8 cellular contexts compared by ENCODE assay signal in genomic region chr15:56413114-56413733, GRCh38. TPM values are rescaled to one million over a fixed set of nuclear protein-coding genes. Genes with fewer than 3 reads are reported as not detected.
DNase-seq lines count a peak whose midpoint lies in the region; FAIRE-seq and TF ChIP-seq lines count a peak whose summit lies in the region.
"Not testable (repeated sequence)": the region's sequence is repeated elsewhere in the genome, so short reads cannot be mapped to it uniquely, and the experiment has no call there.
"Had no signal": no experiment of that assay in that cellular context is flagged by ENCODE, and none has a peak within 500 bp of the region (broad histone marks: within the 10 kb centered on the region; RNA-seq: fewer than 3 reads in every experiment).

No MANE protein-coding gene starts in this region.

- not testable (repeated sequence) for H3K14ac ChIP-seq in H1 (ENCODE audit: insufficient read length)

- H4K5ac ChIP-seq in H1 (ENCODE audit: insufficient read length, low read depth, low read length) = not testable (repeated sequence)

- not testable (repeated sequence) for H3K9me2 ChIP-seq in Karpas-422 (replicated peaks; ENCODE audit: insufficient read depth, low read length)

- H3K9me1 ChIP-seq in keratinocyte (ENCODE audit: control insufficient read depth, extremely low read depth, insufficient read depth, low read length) = not testable (repeated sequence)

- not testable (repeated sequence) for H2BK20ac ChIP-seq in H1 (ENCODE audit: low read length)

- H3K23me2 ChIP-seq in H1 (ENCODE audit: low read depth, low read length) = not testable (repeated sequence)

- not testable (repeated sequence) for H3K4me3 ChIP-seq in Karpas-422 (ENCODE audit: low read length); H1 (ENCODE audit: extremely low read depth in 1 of 4, insufficient read depth in 2 of 4, low read depth in 3 of 4, low read length in 4 of 4); keratinocyte (ENCODE audit: control insufficient read depth in 2 of 3, extremely low read depth in 1 of 3, insufficient read depth in 2 of 3, low read depth in 1 of 3, low read length in 3 of 3); small intestine (ENCODE audit: low read depth in 1 of 2, low read length in 2 of 2)

- not testable (repeated sequence) for H4K91ac ChIP-seq in H1 (replicated peaks; ENCODE audit: insufficient read length, low read length)

- dilution Hi-C loops in keratinocyte (cut with MboI; ENCODE audit: extremely low pct_ligation_motif_present, low sequenced_read_pairs) = not testable (repeated sequence)

- not testable (repeated sequence) for H3K23ac ChIP-seq in H1 (ENCODE audit: insufficient read length)

- H3K27me3 ChIP-seq in Karpas-422 (ENCODE audit: low read length); H1 (replicated peaks in 1 of 4; ENCODE audit: control insufficient read depth in 3 of 4, extremely low read depth in 1 of 4, insufficient read depth in 3 of 4, low read length in 3 of 4); keratinocyte (ENCODE audit: control insufficient read depth, extremely low read depth, insufficient read depth, low read length); small intestine (ENCODE audit: control insufficient read depth in 2 of 2, insufficient read depth in 2 of 2, low read length in 2 of 2): not testable (repeated sequence)

- not testable (repeated sequence) for H3K9me3 ChIP-seq in Karpas-422 (ENCODE audit: low read length); H1 (ENCODE audit: insufficient read depth in 2 of 2, low read depth in 1 of 2, low read length in 1 of 2); keratinocyte (ENCODE audit: control insufficient read depth, low read depth, low read length); small intestine (ENCODE audit: control insufficient read depth, low read depth)

- not testable (repeated sequence) for TF ChIP-seq EP300 in H1 (IDR thresholded peaks at IDR 0.05; ENCODE audit: borderline replicate concordance in 1 of 2, low read depth in 2 of 2, low read length in 2 of 2)

- TF ChIP-seq CTCF in H1 (IDR thresholded peaks at IDR 0.05; ENCODE audit: control extremely low read depth in 1 of 3, insufficient read depth in 1 of 3, low read depth in 1 of 3, low read length in 3 of 3); keratinocyte (optimal IDR thresholded peaks at IDR 0.05 in 1 of 3, IDR thresholded peaks at IDR 0.05 in 1 of 3, conservative IDR thresholded peaks at IDR 0.05 in 1 of 3; ENCODE audit: extremely low read depth in 1 of 3, insufficient read depth in 2 of 3, low read length in 3 of 3): not testable (repeated sequence)

- H4K20me1 ChIP-seq in Karpas-422 (ENCODE audit: insufficient read depth, low read depth, low read length); H1 (replicated peaks in 1 of 2; ENCODE audit: control insufficient read depth in 1 of 2, insufficient read depth in 2 of 2, low read length in 2 of 2); keratinocyte (ENCODE audit: control insufficient read depth, extremely low read depth, insufficient read depth, low read length): not testable (repeated sequence)

- H3K36me3 ChIP-seq in Karpas-422 (ENCODE audit: insufficient read depth, low read length); H1 (ENCODE audit: control insufficient read depth in 2 of 4, insufficient read depth in 4 of 4, low read length in 3 of 4); keratinocyte (ENCODE audit: control insufficient read depth in 2 of 2, extremely low read depth in 1 of 2, insufficient read depth in 2 of 2, low read length in 2 of 2); small intestine (ENCODE audit: control insufficient read depth in 2 of 2, insufficient read depth in 2 of 2, low read length in 2 of 2): not testable (repeated sequence)

- not testable (repeated sequence) for TF ChIP-seq RAD21 in H1 (IDR thresholded peaks at IDR 0.05 in 1 of 2, conservative IDR thresholded peaks at IDR 0.05 in 1 of 2; ENCODE audit: low read depth in 2 of 2, low read length in 2 of 2)

- 50% methylated on average over 1 of the region's 1 CpG; no CpG with 5 or more reads in 1 of the 2 experiments for WGBS in H1 (ENCODE audit: extremely low coverage in 1 of 2, insufficient coverage in 1 of 2, insufficient read length in 1 of 2, insufficient replicate concordance in 2 of 2, low coverage in 1 of 2, low lambda C conversion rate in 2 of 2, missing lambda C conversion rate in 1 of 2), 2 experiments
- 75 to 87% (median 77%) methylated on average over 1 of the region's 1 CpG for WGBS in small intestine, 3 donors

- H2BK15ac ChIP-seq in H1 (ENCODE audit: low read length) = not testable (repeated sequence)

- H2BK5ac ChIP-seq in H1 (ENCODE audit: low read depth, low read length) = not testable (repeated sequence)

- not testable (repeated sequence) for H3K79me2 ChIP-seq in Karpas-422 (ENCODE audit: low read length); H1 (ENCODE audit: control insufficient read depth in 1 of 2, insufficient read depth in 2 of 2, low read length in 2 of 2); keratinocyte (ENCODE audit: control insufficient read depth, insufficient read depth, low read length)

- H3K4me2 ChIP-seq in Karpas-422 (ENCODE audit: low read depth, low read length, poor library complexity, severe bottlenecking); H1 (ENCODE audit: insufficient read depth in 1 of 2, low read depth in 2 of 2, low read length in 2 of 2); keratinocyte (ENCODE audit: control insufficient read depth, extremely low read depth, insufficient read depth, low read depth, low read length): not testable (repeated sequence)

- POLR2A ChIA-PET in H1 (lab: Charles Lee; ENCODE audit: partially characterized antibody) = not testable (repeated sequence)

- H3K56ac ChIP-seq in H1 (replicated peaks; ENCODE audit: insufficient read length, low read depth, low read length) = not testable (repeated sequence)

- H3K27ac ChIP-seq in Karpas-422 (ENCODE audit: low read length); H1 (ENCODE audit: low read depth, low read length); keratinocyte (ENCODE audit: control insufficient read depth, insufficient read depth, low read length); small intestine (ENCODE audit: low read depth in 1 of 2, low read length in 1 of 2): not testable (repeated sequence)

- not testable (repeated sequence) for H2BK12ac ChIP-seq in H1 (ENCODE audit: low read depth, low read length)

- not testable (repeated sequence) for TF ChIP-seq POLR2A in GM12891 (IDR thresholded peaks at IDR 0.05; ENCODE audit: low read depth, low read length); H1 (IDR thresholded peaks at IDR 0.05; ENCODE audit: control extremely low read depth in 1 of 2, low read depth in 2 of 2, low read length in 2 of 2)

- FAIRE-seq in A204.1 (lab: Jason Lieb, UNC) = peak; percentile 100
- peak; percentile 87 for FAIRE-seq in GM12891 (lab: Jason Lieb, UNC)
- FAIRE-seq in TTC549 (lab: Jason Lieb, UNC) = peak; percentile 100
- FAIRE-seq in H1 (lab: Jason Lieb, UNC) = peak; percentile 73
- peak; percentile 36 for FAIRE-seq in keratinocyte (lab: Jason Lieb, UNC)
- FAIRE-seq in small intestine (lab: Jason Lieb, UNC) = peak; percentile 98

- not testable (repeated sequence) for H4K8ac ChIP-seq in H1 (ENCODE audit: extremely low read depth, insufficient read depth, low read length)

- H3K9ac ChIP-seq in Karpas-422 (ENCODE audit: low read length); H1 (replicated peaks in 1 of 4; ENCODE audit: extremely low read depth in 1 of 4, low read depth in 3 of 4, low read length in 3 of 4); keratinocyte (ENCODE audit: control insufficient read depth, extremely low read depth, insufficient read depth, low read length): not testable (repeated sequence)

- not testable (repeated sequence) for H2AK5ac ChIP-seq in H1 (ENCODE audit: low read depth, low read length)

- not testable (repeated sequence) for H3K4me1 ChIP-seq in Karpas-422 (ENCODE audit: low read length); H1 (replicated peaks in 1 of 4; ENCODE audit: control insufficient read depth in 3 of 4, insufficient read depth in 4 of 4, low read length in 3 of 4); keratinocyte (ENCODE audit: control insufficient read depth, extremely low read depth, insufficient read depth, low read length); small intestine (ENCODE audit: control insufficient read depth in 2 of 2, insufficient read depth in 1 of 2, low read depth in 1 of 2, low read length in 1 of 2)

- CTCF ChIA-PET in H1 (lab: Charles Lee; ENCODE audit: partially characterized antibody) = not testable (repeated sequence)

- DNase-seq in GM12891 (ENCODE audit: insufficient read length, low spot score); H1 (ENCODE audit: low read depth in 1 of 2, low spot score in 2 of 2); keratinocyte (ENCODE audit: low read depth, low spot score); small intestine: not testable (repeated sequence)
- peak; percentile 19 for DNase-seq in Karpas-422

- H2AFZ ChIP-seq in Karpas-422 (ENCODE audit: low read length); H1 (ENCODE audit: low read length); keratinocyte (ENCODE audit: control insufficient read depth, low read length): not testable (repeated sequence)

- not testable (repeated sequence) for H3K4ac ChIP-seq in H1 (replicated peaks; ENCODE audit: insufficient read length, low read depth, low read length)

- not testable (repeated sequence) for H3K18ac ChIP-seq in H1 (ENCODE audit: extremely low read depth, low read length)

- H3K79me1 ChIP-seq in H1 (ENCODE audit: low read depth, low read length) = not testable (repeated sequence)

- not testable (repeated sequence) for H2BK120ac ChIP-seq in H1 (replicated peaks; ENCODE audit: low read depth, low read length)

RNA-seq across cellular contexts. Expression of gene TEX9, which starts 48.0 kb away (rescaled TPM):
- 12.9 TPM for polyA plus RNA-seq in GM12891 (2012; ENCODE audit: low read depth, missing spikeins)
- total RNA-seq in Karpas-422 (2014; rRNA removed; shearing (Covaris generic); ENCODE audit: low replicate concordance) = 0.94 and 8.9 TPM in 2 replicates
- total RNA-seq in H1 (2021; fragmentation: NEBNext Ultra II Directional; extraction: Animal tissue kit (Norgen Biotek cat#: 25700)) = 10.8 and 12.3 TPM in 2 replicates
- polyA plus RNA-seq in H1 (2011; rRNA removed) = 1.7 and 3.4 TPM in 2 replicates
- 3.9 TPM for polyA plus RNA-seq in H1 (2011; cell fraction: cytosol; rRNA removed)
- polyA plus RNA-seq in H1 (2011; cell fraction: nucleus; rRNA removed) = 4.0 TPM
- 3.0 to 7.0 TPM (median 3.7 TPM) in 4 replicates for polyA plus RNA-seq in H1 (2012, experiment 1 of 2)
- polyA plus RNA-seq in H1 (2012, experiment 2 of 2) = 0.62 TPM
- 14.3 TPM for polyA plus RNA-seq in H1 (2013, experiment 1 of 2)
- polyA plus RNA-seq in H1 (2013, experiment 2 of 2) = 13.3 TPM
- polyA minus RNA-seq in H1 (2011; rRNA and poly(A)+ RNA removed) = 6.8 and 9.2 TPM in 2 replicates
- polyA minus RNA-seq in H1 (2011; cell fraction: cytosol; rRNA and poly(A)+ RNA removed) = 4.9 TPM
- 46.1 TPM for polyA minus RNA-seq in H1 (2011; cell fraction: nucleus; rRNA and poly(A)+ RNA removed)
- 1.9 to 3.4 TPM (median 2.6 TPM) in 3 replicates for polyA plus RNA-seq in keratinocyte
- polyA plus RNA-seq in keratinocyte (2011; ENCODE audit: low read depth) = 4.1 TPM
- polyA plus RNA-seq in keratinocyte (2011; cell fraction: cytosol; rRNA removed) = 1.6 and 4.1 TPM in 2 replicates
- 2.9 and 4.1 TPM in 2 replicates for polyA plus RNA-seq in keratinocyte (2011; cell fraction: nucleus; rRNA removed)
- polyA plus RNA-seq in keratinocyte (2012; ENCODE audit: low replicate concordance) = 1.2 and 2.3 TPM in 2 replicates
- polyA minus RNA-seq in keratinocyte = 1.1 to 4.5 TPM in 2 of 3 replicates, not detected in the other
- polyA minus RNA-seq in keratinocyte (2011; cell fraction: cytosol; rRNA and poly(A)+ RNA removed) = 2.1 TPM
- 3.8 and 9.0 TPM in 2 replicates for polyA minus RNA-seq in keratinocyte (2011; cell fraction: nucleus; rRNA and poly(A)+ RNA removed)
- 1 to 10 TPM; 1.4 to 7.3 (median 6.7) TPM for polyA plus RNA-seq in small intestine

RNA-seq across cellular contexts. Expression of gene MNS1, which starts 51.7 kb away (rescaled TPM):
- polyA plus RNA-seq in GM12891 (2012; ENCODE audit: low read depth, missing spikeins) = 1.7 TPM
- 3.5 and 4.6 TPM in 2 replicates for total RNA-seq in Karpas-422 (2014; rRNA removed; shearing (Covaris generic); ENCODE audit: low replicate concordance)
- not detected in 2 replicates for total RNA-seq in H1 (2021; fragmentation: NEBNext Ultra II Directional; extraction: Animal tissue kit (Norgen Biotek cat#: 25700))
- polyA plus RNA-seq in H1 (2011; rRNA removed) (0.33 and 0.57 TPM in 2 replicates), keratinocyte (0.29 to 0.37 TPM in 2 of 3 replicates, not detected in the other), small intestine (1 to 10 TPM in 2 of 3 donors, under 1 TPM in 1; 0.45 to 3.7 (median 1.6) TPM)
- 1.4 TPM for polyA plus RNA-seq in H1 (2011; cell fraction: cytosol; rRNA removed)
- polyA plus RNA-seq in H1 (2011; cell fraction: nucleus; rRNA removed) = 0.30 TPM
- 3.3 to 7.9 TPM (median 3.5 TPM) in 4 replicates for polyA plus RNA-seq in H1 (2012, experiment 1 of 2)
- 0.45 TPM for polyA plus RNA-seq in H1 (2012, experiment 2 of 2)
- polyA plus RNA-seq in H1 (2013, experiment 1 of 2) = 4.8 TPM
- 4.8 TPM for polyA plus RNA-seq in H1 (2013, experiment 2 of 2)
- polyA minus RNA-seq in H1 (2011; rRNA and poly(A)+ RNA removed) = 0.27 and 0.47 TPM in 2 replicates
- 0.73 TPM for polyA minus RNA-seq in H1 (2011; cell fraction: cytosol; rRNA and poly(A)+ RNA removed)
- 3.8 TPM for polyA minus RNA-seq in H1 (2011; cell fraction: nucleus; rRNA and poly(A)+ RNA removed)
- 0.30 TPM for polyA plus RNA-seq in keratinocyte (2011; ENCODE audit: low read depth)
- polyA plus RNA-seq in keratinocyte (2011; cell fraction: cytosol; rRNA removed) = 0.10 and 0.19 TPM in 2 replicates
- polyA plus RNA-seq in keratinocyte (2011; cell fraction: nucleus; rRNA removed) = 0.20 TPM in 1 of 2 replicates, not detected in the other
- polyA plus RNA-seq in keratinocyte (2012; ENCODE audit: low replicate concordance) = 0.84 TPM in 1 of 2 replicates, not detected in the other
- not detected in 3 replicates for polyA minus RNA-seq in keratinocyte
- polyA minus RNA-seq in keratinocyte (2011; cell fraction: cytosol; rRNA and poly(A)+ RNA removed) = not detected
- not detected in 2 replicates for polyA minus RNA-seq in keratinocyte (2011; cell fraction: nucleus; rRNA and poly(A)+ RNA removed)
- total RNA-seq: CD4-positive, alpha-beta memory T cell had no signal
- polyA plus RNA-seq: CD4-positive, alpha-beta memory T cell had no signal
